In the genomic region with DNA sequence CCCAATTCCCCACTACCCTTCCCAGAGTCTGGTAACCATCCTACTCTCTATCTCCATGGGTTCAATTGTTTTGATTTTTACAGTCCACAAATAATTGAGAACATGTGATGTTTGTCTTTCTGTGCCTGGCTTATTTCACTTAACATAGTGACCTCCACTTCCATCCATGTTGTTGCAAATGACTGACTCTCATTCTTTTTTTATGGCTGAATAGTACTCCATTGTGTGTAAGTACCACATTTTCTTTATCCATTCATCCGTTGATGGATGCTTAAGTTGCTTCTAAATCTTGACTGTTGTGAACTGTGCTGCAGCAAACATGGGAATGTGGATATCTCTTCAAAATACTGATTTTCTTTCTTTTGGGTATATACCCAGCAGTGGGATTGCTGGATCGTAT, we compare ENCODE assay signal across 1 cellular context. TPM values are rescaled to one million over a fixed set of nuclear protein-coding genes. Genes with fewer than 3 reads are reported as not detected.
"Had no signal": no experiment of that assay in that cellular context is flagged by ENCODE, and none has a peak within 500 bp of the region (broad histone marks: within the 10 kb centered on the region; RNA-seq: fewer than 3 reads in every experiment).

No MANE protein-coding gene starts in this region.

RNA-seq across cellular contexts. Expression of gene RIIAD1, which starts 51.3 kb away (rescaled TPM):
- polyA plus RNA-seq: aorta had no signal
